ENCODE assay signal across 1 cellular context in genomic region chr9:137694962-137695875, GRCh38.
TF ChIP-seq lines count a peak whose summit lies in the region.

No MANE protein-coding gene starts in this region.

TF ChIP-seq in HepG2, 621 proteins besides CTCF, POLR2A, EP300 and RAD21 (continued from another document and continues in another):
- TF ChIP-seq ZBTB20 (CRISPR knock-in tag; IDR thresholded peaks at IDR 0.05; ENCODE audit: borderline replicate concordance, low read depth) (no peak), RXRB (CRISPR knock-in tag; IDR thresholded peaks at IDR 0.05; ENCODE audit: borderline replicate concordance) (no peak), PHF8 (CRISPR knock-in tag; IDR thresholded peaks at IDR 0.05) (peak; percentile 39; the same call in 1 of the 2 replicates), ZNF777 (CRISPR knock-in tag; IDR thresholded peaks at IDR 0.05) (no peak), NR3C1 (CRISPR knock-in tag; IDR thresholded peaks at IDR 0.05) (no peak), ZNF552 (CRISPR knock-in tag; IDR thresholded peaks at IDR 0.05; ENCODE audit: borderline replicate concordance) (no peak), GZF1 (CRISPR knock-in tag; IDR thresholded peaks at IDR 0.05) (no peak), TIGD3 (CRISPR knock-in tag; IDR thresholded peaks at IDR 0.05; ENCODE audit: borderline replicate concordance) (no peak), HNRNPLL (IDR thresholded peaks at IDR 0.05; ENCODE audit: low read depth, low read length, poor library complexity, severe bottlenecking) (no peak), ZFP36 (IDR thresholded peaks at IDR 0.05; ENCODE audit: borderline replicate concordance, low read depth, low read length, partially characterized antibody) (no peak), SATB2 (CRISPR knock-in tag; IDR thresholded peaks at IDR 0.05) (no peak), ZNF281 (CRISPR knock-in tag; IDR thresholded peaks at IDR 0.05; ENCODE audit: borderline replicate concordance) (no peak), ZMAT3 (CRISPR knock-in tag; conservative IDR thresholded peaks at IDR 0.05) (no peak), ZBTB38 (CRISPR knock-in tag; IDR thresholded peaks at IDR 0.05) (0 out of 2 replicates have a peak, but pooled peaks have one; percentile 58), IKZF4 (CRISPR knock-in tag; IDR thresholded peaks at IDR 0.05; ENCODE audit: borderline replicate concordance, low read depth, not compliant biosample characterization) (peak; percentile 64), PAX8 (CRISPR knock-in tag; IDR thresholded peaks at IDR 0.05; ENCODE audit: borderline replicate concordance) (no peak), ZNF253 (CRISPR knock-in tag; IDR thresholded peaks at IDR 0.05; ENCODE audit: borderline replicate concordance) (no peak), JUN (CRISPR knock-in tag; IDR thresholded peaks at IDR 0.05) (no peak), SUZ12 (IDR thresholded peaks at IDR 0.05; ENCODE audit: low read depth, low read length) (no peak), MATR3 (CRISPR knock-in tag; IDR thresholded peaks at IDR 0.05) (no peak), FOXJ3 (CRISPR knock-in tag; IDR thresholded peaks at IDR 0.05; ENCODE audit: borderline replicate concordance) (no peak), HHEX (CRISPR knock-in tag; IDR thresholded peaks at IDR 0.05) (no peak), ZNF547 (CRISPR knock-in tag; IDR thresholded peaks at IDR 0.05) (peak; percentile 73; the same call in 1 of the 2 replicates), ZNF512B (CRISPR knock-in tag; IDR thresholded peaks at IDR 0.05; ENCODE audit: borderline replicate concordance) (no peak), ZBTB25 (CRISPR knock-in tag; IDR thresholded peaks at IDR 0.05) (no peak), CEBPB (IDR thresholded peaks at IDR 0.05; ENCODE audit: borderline replicate concordance, low read depth, low read length) (no peak), MTERF4 (CRISPR knock-in tag; IDR thresholded peaks at IDR 0.05) (no peak), ZFP36L2 (CRISPR knock-in tag; IDR thresholded peaks at IDR 0.05) (no peak), TRIM22 (IDR thresholded peaks at IDR 0.05) (no peak), SMC3 (IDR thresholded peaks at IDR 0.05; ENCODE audit: low read length) (peak; percentile 66), ETS1 (CRISPR knock-in tag; IDR thresholded peaks at IDR 0.05) (no peak), HIC2 (CRISPR knock-in tag; IDR thresholded peaks at IDR 0.05; ENCODE audit: low read depth) (no peak), SNAI1 (CRISPR knock-in tag; IDR thresholded peaks at IDR 0.05; ENCODE audit: borderline replicate concordance) (no peak), RBM22 (optimal IDR thresholded peaks at IDR 0.05; ENCODE audit: low read length) (no peak), SP4 (CRISPR knock-in tag; IDR thresholded peaks at IDR 0.05) (0 out of 2 replicates have a peak, but pooled peaks have one; percentile 47), AGO1 (IDR thresholded peaks at IDR 0.05; ENCODE audit: low read depth, low read length, poor library complexity, severe bottlenecking) (no peak), ZNF546 (CRISPR knock-in tag; conservative IDR thresholded peaks at IDR 0.05) (no peak), HDAC6 (IDR thresholded peaks at IDR 0.05; ENCODE audit: low read depth, low read length) (no peak), ZNF746 (CRISPR knock-in tag; IDR thresholded peaks at IDR 0.05) (no peak; the same call in 1 of the 2 replicates), KDM5B (CRISPR knock-in tag; IDR thresholded peaks at IDR 0.05; ENCODE audit: borderline replicate concordance) (no peak), ATF7 (IDR thresholded peaks at IDR 0.05) (no peak), ATF7 (CRISPR knock-in tag; IDR thresholded peaks at IDR 0.05) (no peak), TP53 (CRISPR knock-in tag; conservative IDR thresholded peaks at IDR 0.05) (no peak), ZNF121 (CRISPR knock-in tag; IDR thresholded peaks at IDR 0.05) (peak; percentile 90), GATAD1 (CRISPR knock-in tag; IDR thresholded peaks at IDR 0.05) (no peak), KLF12 (CRISPR knock-in tag; IDR thresholded peaks at IDR 0.05; ENCODE audit: borderline replicate concordance) (no peak), ZNF549 (CRISPR knock-in tag; IDR thresholded peaks at IDR 0.05) (no peak), ZNF598 (CRISPR knock-in tag; IDR thresholded peaks at IDR 0.05; ENCODE audit: borderline replicate concordance) (no peak; the same call in 1 of the 2 replicates), ZFP90 (CRISPR knock-in tag; IDR thresholded peaks at IDR 0.05; ENCODE audit: borderline replicate concordance) (0 out of 2 replicates have a peak, but pooled peaks have one; percentile 29), TCF7L2 (IDR thresholded peaks at IDR 0.05; ENCODE audit: low read depth, low read length) (no peak), ZNF687 (CRISPR knock-in tag; IDR thresholded peaks at IDR 0.05) (peak; percentile 81), HIVEP1 (CRISPR knock-in tag; IDR thresholded peaks at IDR 0.05) (peak; percentile 37; the same call in 1 of the 2 replicates)
